In genomic region chr3:196621581-196621980, GRCh38 we compare ENCODE assay signal across 22 cellular contexts. TPM values are rescaled to one million over a fixed set of nuclear protein-coding genes. Genes with fewer than 3 reads are reported as not detected.
DNase-seq lines count a peak whose midpoint lies in the region; ATAC-seq and TF ChIP-seq lines count a peak whose summit lies in the region.
"Had no signal": no experiment of that assay in that cellular context is flagged by ENCODE, and none has a peak within 500 bp of the region (broad histone marks: within the 10 kb centered on the region; RNA-seq: fewer than 3 reads in every experiment).

No MANE protein-coding gene starts in this region.

- H3K4me3 ChIP-seq in gastroesophageal sphincter (no peak overlapping the region), upper lobe of left lung (no peak overlapping the region), stomach (no peak overlapping the region), vagina (no peak overlapping the region)
- H3K4me3 ChIP-seq: HAP-1, Peyer's patch, SJCRH30 had no signal

- TF ChIP-seq CTCF in gastroesophageal sphincter (IDR thresholded peaks at IDR 0.05) = no peak
- no peak for TF ChIP-seq CTCF in upper lobe of left lung (IDR thresholded peaks at IDR 0.05)
- TF ChIP-seq CTCF in stomach (IDR thresholded peaks at IDR 0.05) = no peak
- TF ChIP-seq CTCF in vagina (IDR thresholded peaks at IDR 0.05) = no peak

- ATAC-seq in gastroesophageal sphincter = no peak
- no peak for ATAC-seq in upper lobe of left lung (ENCODE audit: low FRiP score in 2 of 2)
- no peak for ATAC-seq in GM18517 (IDR thresholded peaks at IDR 0.05; ENCODE audit: unreplicated experiment)
- ATAC-seq: T-cell had no signal

- 87 to 94% methylated on average over 8 to 10 of the region's 11 CpGs for WGBS in gastroesophageal sphincter (ENCODE audit: low coverage in 1 of 2), 2 donors
- WGBS in upper lobe of left lung, 2 donors = 75 to 89% methylated on average over 10 to 11 of the region's 11 CpGs
- 86 to 95% (median 87%) methylated on average over 10 to 11 of the region's 11 CpGs for WGBS in stomach, 5 donors

- intact Hi-C loops in stomach (cut with DNase I; ENCODE audit: low total_unique reads) (no loop called here), vagina (cut with DNase I) (no loop called here)

- peak overlapping the region in 3 of 4 donors; percentile 81 to 90 (median 88) for H3K27ac ChIP-seq in gastroesophageal sphincter
- H3K27ac ChIP-seq in upper lobe of left lung = peak overlapping the region in 3 of 4 donors; percentile 46 to 77 (median 71)
- H3K27ac ChIP-seq in stomach = no peak overlapping the region
- no peak overlapping the region for H3K27ac ChIP-seq in vagina
- H3K27ac ChIP-seq: C4-2B, Peyer's patch, SJCRH30 had no signal

- peaks cover 7 to 71% (median 19%) of the 10 kb centered on the region in 3 donors for H3K4me1 ChIP-seq in gastroesophageal sphincter
- H3K4me1 ChIP-seq in upper lobe of left lung = peaks cover 15 to 30% (median 25%) of the 10 kb centered on the region in 4 donors
- peaks cover 0 to 23% (median 7%) of the 10 kb centered on the region in 4 donors for H3K4me1 ChIP-seq in stomach
- peaks cover 8% of the 10 kb centered on the region for H3K4me1 ChIP-seq in vagina

- TF ChIP-seq EP300 in gastroesophageal sphincter (IDR thresholded peaks at IDR 0.05) (no peak), upper lobe of left lung (IDR thresholded peaks at IDR 0.05) (no peak), stomach (IDR thresholded peaks at IDR 0.05) (no peak)

- no peaks in the 10 kb centered on the region for H3K36me3 ChIP-seq in gastroesophageal sphincter
- H3K36me3 ChIP-seq in upper lobe of left lung = no peaks in the 10 kb centered on the region
- no peaks in the 10 kb centered on the region for H3K36me3 ChIP-seq in stomach
- no peaks in the 10 kb centered on the region for H3K36me3 ChIP-seq in vagina
- H3K36me3 ChIP-seq: HAP-1, Peyer's patch, SJCRH30 had no signal

- TF ChIP-seq POLR2A in gastroesophageal sphincter (IDR thresholded peaks at IDR 0.05) = no peak
- TF ChIP-seq POLR2A in upper lobe of left lung (IDR thresholded peaks at IDR 0.05) = no peak
- TF ChIP-seq POLR2A in stomach (IDR thresholded peaks at IDR 0.05) = no peak
- TF ChIP-seq POLR2A in vagina (IDR thresholded peaks at IDR 0.05) = no peak

- no peaks in the 10 kb centered on the region for H3K9me3 ChIP-seq in gastroesophageal sphincter
- H3K9me3 ChIP-seq in upper lobe of left lung = no peaks in the 10 kb centered on the region
- no peaks in the 10 kb centered on the region for H3K9me3 ChIP-seq in stomach
- no peaks in the 10 kb centered on the region for H3K9me3 ChIP-seq in vagina
- H3K9me3 ChIP-seq: HAP-1, Peyer's patch, SJCRH30 had no signal

- H3K27me3 ChIP-seq in gastroesophageal sphincter (no peaks in the 10 kb centered on the region), upper lobe of left lung (no peaks in the 10 kb centered on the region), stomach (no peaks in the 10 kb centered on the region), vagina (no peaks in the 10 kb centered on the region)
- H3K27me3 ChIP-seq: Peyer's patch had no signal

- peak; percentile 28 for DNase-seq in NOMO-1 treated with DMSO at 0.1 percent for 48 hours (lab: John Stamatoyannopoulos, UW; ENCODE audit: unreplicated experiment)
- no peak for DNase-seq in NOMO-1 treated with dmso at 0.1 percent for 144 hours (lab: John Stamatoyannopoulos, UW; ENCODE audit: unreplicated experiment)
- DNase-seq in MV-4-11 (lab: John Stamatoyannopoulos, UW) = peak; percentile 25
- DNase-seq in upper lobe of left lung = no peak
- DNase-seq in stomach = no peak
- DNase-seq in vagina (ENCODE audit: extremely low spot score in 2 of 2) = no peak
- DNase-seq: 8988T, AML-193, GDM1, Karpas-422, NCI-H1092 treated with DMSO at 0.1 percent for 48 hours, NCI-H1436 treated with DMSO at 0.1 percent for 48 hours, NCI-H1930, NCI-H510A treated with DMSO at 0.1 percent for 48 hours, NCI-H748 treated with DMSO at 0.1 percent for 48 hours, Peyer's patch, SJCRH30, T-cell had no signal

RNA-seq across cellular contexts. Expression of gene NRROS, which starts 17.9 kb away (rescaled TPM):
- total RNA-seq in gastroesophageal sphincter = 10 to 100 TPM in 1 of 4 donors, 1 to 10 TPM in 3; 6.6 to 14.2 (median 8.4) TPM
- total RNA-seq in upper lobe of left lung = 10 to 100 TPM in 5 of 6 donors, 1 to 10 TPM in 1; 6.5 to 23.2 (median 16.4) TPM
- total RNA-seq in stomach = 1 to 10 TPM in 3 of 5 donors, under 1 TPM in 1, not detected in 1; 0.45 to 5.5 (median 1.6) TPM
- 1 to 10 TPM in 2 of 3 donors, under 1 TPM in 1; 0.85 to 1.4 (median 1.3) TPM for polyA plus RNA-seq in stomach
- total RNA-seq in vagina = 5.4 TPM
- total RNA-seq: SJCRH30 had no signal

RNA-seq across cellular contexts. Expression of gene FBXO45, which starts 53.1 kb away (rescaled TPM):
- total RNA-seq in gastroesophageal sphincter (10 to 100 TPM in 3 of 4 donors, 1 to 10 TPM in 1; 9.8 to 16.6 (median 13.4) TPM), upper lobe of left lung (1 to 10 TPM; 2.2 to 9.6 (median 6.4) TPM), stomach (10 to 100 TPM in 2 of 5 donors, 1 to 10 TPM in 3; 1.2 to 12.1 (median 5.7) TPM), vagina (6.6 TPM)
- 1 to 10 TPM; 3.1 to 4.6 (median 3.7) TPM for polyA plus RNA-seq in stomach

RNA-seq across cellular contexts. Expression of gene WDR53, which starts 53.2 kb away (rescaled TPM):
- total RNA-seq in gastroesophageal sphincter (1 to 10 TPM; 3.3 to 8.1 (median 6.8) TPM), upper lobe of left lung (10 to 100 TPM in 2 of 6 donors, 1 to 10 TPM in 3, under 1 TPM in 1; 1.00 to 31.4 (median 8.7) TPM), stomach (1 to 10 TPM in 3 of 5 donors, not detected in 2; 1.8 to 4.8 (median 4.6) TPM), vagina (13.5 TPM)
- polyA plus RNA-seq in stomach = 10 to 100 TPM in 2 of 3 donors, 1 to 10 TPM in 1; 9.0 to 13.4 (median 11.5) TPM

Comparison
In these comparisons a context has a peak if more than half of its experiments do, and no peak if none do; other contexts are left out.
1. DNase-seq: peak in NOMO-1 treated with DMSO at 0.1 percent for 48 hours (single experiment) and MV-4-11 (single experiment); none in NOMO-1 treated with dmso at 0.1 percent for 144 hours (single experiment), upper lobe of left lung (0 of 2), stomach (single experiment) and vagina (0 of 2).
2. H3K27ac ChIP-seq: peak in gastroesophageal sphincter (3 of 4) and upper lobe of left lung (3 of 4); none in stomach (0 of 5) and vagina (single experiment).